Comparison of ENCODE assay signal across 39 cellular contexts in the genomic region with DNA sequence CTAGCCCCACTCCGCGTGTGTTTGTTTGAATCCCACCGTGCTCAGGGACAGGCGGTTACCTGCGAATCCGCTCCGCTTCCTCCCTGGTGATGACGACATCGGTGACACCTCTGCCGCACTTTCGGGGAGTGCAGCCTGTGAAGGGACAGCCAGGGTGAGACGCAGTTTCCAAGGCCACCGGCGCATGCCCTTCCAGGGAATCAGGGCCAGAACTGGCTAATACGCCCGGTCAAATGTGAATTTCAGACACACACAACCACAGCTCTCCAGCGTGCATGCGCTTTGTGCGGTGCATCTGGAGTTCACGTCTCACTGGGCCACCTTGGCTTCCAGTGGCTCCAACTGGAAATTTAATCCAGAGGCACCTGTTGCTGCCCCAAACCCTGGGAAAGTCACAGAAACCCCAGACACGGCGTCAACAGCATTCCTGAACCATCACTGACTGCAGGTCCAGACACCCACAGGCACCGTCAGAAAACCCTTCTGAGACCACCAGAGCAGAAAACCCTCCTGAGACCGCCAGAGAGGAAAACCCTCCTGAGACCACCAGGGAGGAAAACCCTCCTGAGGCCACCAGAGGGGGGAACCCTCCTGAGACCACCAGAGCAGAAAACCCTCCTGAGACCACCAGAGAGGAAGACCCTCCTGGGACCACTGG. TPM values are rescaled to one million over a fixed set of nuclear protein-coding genes. Genes with fewer than 3 reads are reported as not detected.
"Had no signal": no experiment of that assay in that cellular context is flagged by ENCODE, and none has a peak within 500 bp of the region (broad histone marks: within the 10 kb centered on the region; RNA-seq: fewer than 3 reads in every experiment).

No MANE protein-coding gene starts in this region.

- H3K9me3 Mint-ChIP-seq: activated CD4-positive, alpha-beta memory T cell treated with anti-CD3 and anti-CD28 coated beads for 36 hours; activated CD4-positive, alpha-beta T cell treated with anti-CD3 and anti-CD28 coated beads, Interleukin-2, amount 10 ng/mL, durations not matched to agents 24 days and 14 days; activated naive CD4-positive, alpha-beta T cell treated with anti-CD3 and anti-CD28 coated beads, Interleukin-2, amount 10 ng/mL, durations not matched to agents 7 days and 5 days; activated naive CD8-positive, alpha-beta T cell treated with anti-CD3 and anti-CD28 coated beads, Interleukin-2, amount 10 ng/mL, durations not matched to agents 7 days and 5 days; activated T-cell treated with anti-CD3 and anti-CD28 coated beads, Interleukin-2, amount 50 U/mL, for 24 hours; naive thymus-derived CD8-positive, alpha-beta T cell; stimulated activated naive B cell treated with anti-CD40 and anti-IgM and Interleukin-4, amounts not matched to agents 10 μg/mL and 1 μg/mL and 100 μg/mL, for 72 hours; T-helper 1 cell treated with Interleukin-12 subunit alpha and Interleukin-12 subunit beta and Interleukin-4 antibody, amounts not matched to agents 30 μg/mL and 1 μg/mL, for 36 hours had no signal

- H3K4me3 Mint-ChIP-seq: activated CD4-positive, alpha-beta memory T cell treated with anti-CD3 and anti-CD28 coated beads for 36 hours; activated CD4-positive, alpha-beta T cell treated with anti-CD3 and anti-CD28 coated beads, Interleukin-2, amount 10 ng/mL, durations not matched to agents 24 days and 14 days; activated naive CD4-positive, alpha-beta T cell treated with anti-CD3 and anti-CD28 coated beads, Interleukin-2, amount 10 ng/mL, durations not matched to agents 7 days and 5 days; activated naive CD8-positive, alpha-beta T cell treated with anti-CD3 and anti-CD28 coated beads, Interleukin-2, amount 10 ng/mL, durations not matched to agents 7 days and 5 days; activated T-cell treated with anti-CD3 and anti-CD28 coated beads, Interleukin-2, amount 50 U/mL, for 24 hours; brain; naive thymus-derived CD8-positive, alpha-beta T cell; stimulated activated naive B cell treated with anti-CD40 and anti-IgM and Interleukin-4, amounts not matched to agents 10 μg/mL and 1 μg/mL and 100 μg/mL, for 72 hours; T-helper 1 cell treated with Interleukin-12 subunit alpha and Interleukin-12 subunit beta and Interleukin-4 antibody, amounts not matched to agents 30 μg/mL and 1 μg/mL, for 36 hours had no signal

- H3K27ac Mint-ChIP-seq: activated CD4-positive, alpha-beta memory T cell treated with anti-CD3 and anti-CD28 coated beads for 36 hours; activated CD4-positive, alpha-beta T cell treated with anti-CD3 and anti-CD28 coated beads, Interleukin-2, amount 10 ng/mL, durations not matched to agents 24 days and 14 days; activated naive CD4-positive, alpha-beta T cell treated with anti-CD3 and anti-CD28 coated beads, Interleukin-2, amount 10 ng/mL, durations not matched to agents 7 days and 5 days; activated naive CD8-positive, alpha-beta T cell treated with anti-CD3 and anti-CD28 coated beads, Interleukin-2, amount 10 ng/mL, durations not matched to agents 7 days and 5 days; activated T-cell treated with anti-CD3 and anti-CD28 coated beads, Interleukin-2, amount 50 U/mL, for 24 hours; brain; naive thymus-derived CD8-positive, alpha-beta T cell; stimulated activated naive B cell treated with anti-CD40 and anti-IgM and Interleukin-4, amounts not matched to agents 10 μg/mL and 1 μg/mL and 100 μg/mL, for 72 hours; T-helper 1 cell treated with Interleukin-12 subunit alpha and Interleukin-12 subunit beta and Interleukin-4 antibody, amounts not matched to agents 30 μg/mL and 1 μg/mL, for 36 hours had no signal

- H3K27me3 Mint-ChIP-seq: activated CD4-positive, alpha-beta memory T cell treated with anti-CD3 and anti-CD28 coated beads for 36 hours; activated CD4-positive, alpha-beta T cell treated with anti-CD3 and anti-CD28 coated beads, Interleukin-2, amount 10 ng/mL, durations not matched to agents 24 days and 14 days; activated naive CD4-positive, alpha-beta T cell treated with anti-CD3 and anti-CD28 coated beads, Interleukin-2, amount 10 ng/mL, durations not matched to agents 7 days and 5 days; activated naive CD8-positive, alpha-beta T cell treated with anti-CD3 and anti-CD28 coated beads, Interleukin-2, amount 10 ng/mL, durations not matched to agents 7 days and 5 days; activated T-cell treated with anti-CD3 and anti-CD28 coated beads, Interleukin-2, amount 50 U/mL, for 24 hours; naive thymus-derived CD8-positive, alpha-beta T cell; stimulated activated naive B cell treated with anti-CD40 and anti-IgM and Interleukin-4, amounts not matched to agents 10 μg/mL and 1 μg/mL and 100 μg/mL, for 72 hours had no signal

- ATAC-seq: heart right ventricle; left lung; lower lobe of right lung; naive thymus-derived CD8-positive, alpha-beta T cell; stimulated activated naive B cell treated with anti-CD40 and anti-IgM and Interleukin-4, amounts not matched to agents 10 μg/mL and 1 μg/mL and 100 μg/mL, for 72 hours had no signal

- FAIRE-seq: endometrium, small intestine, TTC549 had no signal

- DNase-seq: activated CD4-positive, alpha-beta memory T cell treated with anti-CD3 and anti-CD28 coated beads for 36 hours; activated CD4-positive, alpha-beta T cell treated with anti-CD3 and anti-CD28 coated beads, Interleukin-2, amount 10 ng/mL, durations not matched to agents 24 days and 14 days; activated CD4-positive, CD25-positive, alpha-beta regulatory T cell treated with anti-CD3 and anti-CD28 coated beads, Interleukin-2, amount 50 U/mL, for 72 hours; activated CD8-positive, alpha-beta memory T cell treated with anti-CD3 and anti-CD28 coated beads, Interleukin-2, amount 50 U/mL, for 48 hours; activated gamma-delta T cell; activated naive CD4-positive, alpha-beta T cell treated with anti-CD3 and anti-CD28 coated beads, Interleukin-2, amount 10 ng/mL, durations not matched to agents 7 days and 5 days; activated naive CD8-positive, alpha-beta T cell treated with anti-CD3 and anti-CD28 coated beads, Interleukin-2, amount 10 ng/mL, durations not matched to agents 7 days and 5 days; activated T-cell treated with anti-CD3 and anti-CD28 coated beads, Interleukin-2, amount 50 U/mL, for 24 hours; cerebellar nuclear complex; colonic mucosa; effector CD8-positive, alpha-beta T cell; esophagus squamous epithelium; foreskin melanocyte; heart right ventricle; kidney glomerular epithelial cell; left lung; lower lobe of right lung; mesenchymal stem cell; naive thymus-derived CD8-positive, alpha-beta T cell; ovary; retina; sigmoid colon; small intestine; stimulated activated CD4-positive, alpha-beta T cell treated with anti-CD3 and anti-CD28 coated beads, Interleukin-1b, Interleukin-23, amount 100 ng/mL, for 48 hours; stimulated activated naive B cell treated with anti-CD40 and anti-IgM and Interleukin-4, amounts not matched to agents 10 μg/mL and 1 μg/mL and 100 μg/mL, for 72 hours; stomach; T-helper 9 cell; tibial artery; WERI-Rb-1 had no signal

RNA-seq across cellular contexts. Expression of a gene that starts 40.0 kb away (rescaled TPM):
- total RNA-seq: activated CD4-positive, alpha-beta memory T cell treated with anti-CD3 and anti-CD28 coated beads for 36 hours; activated CD8-positive, alpha-beta memory T cell treated with anti-CD3 and anti-CD28 coated beads for 36 hours; activated naive CD8-positive, alpha-beta T cell treated with anti-CD3 and anti-CD28 coated beads, Interleukin-2, amount 10 ng/mL, durations not matched to agents 7 days and 5 days; ascending aorta; colonic mucosa; dermis microvascular lymphatic vessel endothelial cell; esophagus squamous epithelium; glomerular endothelial cell; left lung; lower lobe of right lung; naive thymus-derived CD8-positive, alpha-beta T cell; ovary; prostate gland; sigmoid colon; stomach; ureter had no signal
